ENCODE assay signal across 21 cellular contexts in the genomic region with DNA sequence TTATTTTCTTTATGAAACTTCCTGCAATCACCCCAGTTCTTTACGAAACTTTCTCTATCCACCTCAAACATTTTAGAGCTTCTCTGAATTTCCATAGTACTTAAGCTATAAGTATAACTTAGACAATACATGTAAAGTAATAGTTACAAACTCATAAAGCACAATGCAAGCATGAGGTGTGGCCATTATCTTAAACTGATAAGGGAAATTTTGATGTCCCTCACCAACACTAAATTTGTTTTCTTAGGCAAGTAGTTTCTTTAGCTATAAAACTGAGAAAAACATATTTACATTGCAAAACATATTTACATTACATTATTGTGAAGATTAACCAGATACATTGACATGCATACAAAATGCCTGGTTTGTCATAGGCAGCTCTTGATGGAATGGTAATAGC.
DNase-seq lines count a peak whose midpoint lies in the region; ATAC-seq and TF ChIP-seq lines count a peak whose summit lies in the region.
"Had no signal": no experiment of that assay in that cellular context is flagged by ENCODE, and none has a peak within 500 bp of the region (broad histone marks: within the 10 kb centered on the region; RNA-seq: fewer than 3 reads in every experiment).

No MANE protein-coding gene starts in this region.

- ATAC-seq in left colon (peak; percentile 76), T-helper 17 cell (no peak), GM18502 (IDR thresholded peaks at IDR 0.05; ENCODE audit: poor library complexity, unreplicated experiment) (no peak), HG02610 (IDR thresholded peaks at IDR 0.05; ENCODE audit: unreplicated experiment) (no peak)
- ATAC-seq: CD8-positive, alpha-beta T cell; GM12878; HCT116; HepG2 had no signal

- no peak overlapping the region for H3K27ac Mint-ChIP-seq in T-helper 17 cell
- H3K27ac Mint-ChIP-seq: B cell; CD8-positive, alpha-beta T cell; HFFc6; IgD-negative memory B cell had no signal

- H3K4me1 Mint-ChIP-seq in T-helper 17 cell = no peaks in the 10 kb centered on the region
- H3K4me1 Mint-ChIP-seq: B cell, IgD-negative memory B cell had no signal

- H3K36me3 Mint-ChIP-seq in T-helper 17 cell (ENCODE audit: low read depth) = no peaks in the 10 kb centered on the region
- H3K36me3 Mint-ChIP-seq: CD8-positive, alpha-beta T cell; IgD-negative memory B cell had no signal

- H3K4me1 ChIP-seq in colonic mucosa (no peaks in the 10 kb centered on the region), transverse colon (peaks cover 0 to 6% (median 0%) of the 10 kb centered on the region in 4 donors)

- no peak for TF ChIP-seq CTCF in LNCaP clone FGC (IDR thresholded peaks at IDR 0.05; ENCODE audit: control insufficient read depth, extremely low read depth, insufficient read depth)
- TF ChIP-seq CTCF in colonic mucosa (IDR thresholded peaks at IDR 0.05) = no peak
- no peak for TF ChIP-seq CTCF in transverse colon (IDR thresholded peaks at IDR 0.05)

- H3K27ac ChIP-seq in colonic mucosa (peak overlapping the region; percentile 28), transverse colon (peak overlapping the region in 3 of 4 donors; percentile 14 to 34 (median 15))
- H3K27ac ChIP-seq: BLaER1 treated with 17β-estradiol and CSF1 and Interleukin-3, amounts not matched to agents 10 nM and 100 nM had no signal

- no peaks in the 10 kb centered on the region for H3K36me3 ChIP-seq in colonic mucosa
- no peaks in the 10 kb centered on the region for H3K36me3 ChIP-seq in transverse colon
- H3K36me3 ChIP-seq: BLaER1 treated with 17β-estradiol and CSF1 and Interleukin-3, amounts not matched to agents 10 nM and 100 nM had no signal

- TF ChIP-seq EP300 in transverse colon (IDR thresholded peaks at IDR 0.05; ENCODE audit: low read depth) = no peak

- in situ Hi-C loops in transverse colon (cut with MboI; ENCODE audit: low pct_ligation_motif_present in 1 of 4, low pct_unique_long_range_greater_than_20kb in 1 of 4, low sequenced_read_pairs in 3 of 4) = no loop called here

- intact Hi-C loops in colonic mucosa (cut with DNase I) = no loop called here
- intact Hi-C loops in left colon (cut with DNase I, micrococcal nuclease) = no loop called here
- intact Hi-C loops in transverse colon (cut with DNase I; ENCODE audit: low total_unique reads) = no loop called here

- H3K4me3 ChIP-seq in LNCaP clone FGC (ENCODE audit: low read depth, low read length) (no peak overlapping the region), colonic mucosa (no peak overlapping the region), transverse colon (no peak overlapping the region)
- H3K4me3 ChIP-seq: BLaER1 treated with 17β-estradiol and CSF1 and Interleukin-3, amounts not matched to agents 10 nM and 100 nM; GM12878 had no signal

- 33 to 62% methylated on average over 1 of the region's 1 CpG for WGBS in transverse colon (ENCODE audit: low coverage in 1 of 2), 2 donors

- H3K9me3 ChIP-seq in colonic mucosa (no peaks in the 10 kb centered on the region), transverse colon (no peaks in the 10 kb centered on the region), T-helper 17 cell (ENCODE audit: control insufficient read depth, low read length, poor library complexity, severe bottlenecking) (no peaks in the 10 kb centered on the region)
- H3K9me3 ChIP-seq: BLaER1 treated with 17β-estradiol and CSF1 and Interleukin-3, amounts not matched to agents 10 nM and 100 nM had no signal

- no peak overlapping the region for H3K9ac ChIP-seq in colonic mucosa (ENCODE audit: low read depth in 2 of 2, low read length in 2 of 2)
- H3K9ac ChIP-seq: BLaER1 treated with 17β-estradiol and CSF1 and Interleukin-3, amounts not matched to agents 10 nM and 100 nM had no signal

- H3K4me3 Mint-ChIP-seq in T-helper 17 cell = no peak overlapping the region
- H3K4me3 Mint-ChIP-seq: B cell; CD8-positive, alpha-beta T cell; HFFc6; IgD-negative memory B cell had no signal

- DNase-seq in LNCaP clone FGC (ENCODE audit: low read depth) = peak; percentile 77
- no peak for DNase-seq in colonic mucosa
- no peak for DNase-seq in left colon
- DNase-seq in transverse colon = no peak
- DNase-seq in T-helper 17 cell = no peak
- DNase-seq: CD8-positive, alpha-beta T cell; DMS 273 treated with DMSO at 0.1 percent for 48 hours; DMS53; DND-41; EL; GOT3; H7; HFFc6 had no signal

- no peak for TF ChIP-seq POLR2A in transverse colon (IDR thresholded peaks at IDR 0.05)

- no peaks in the 10 kb centered on the region for H3K27me3 Mint-ChIP-seq in T-helper 17 cell

- H3K27me3 ChIP-seq in colonic mucosa (no peaks in the 10 kb centered on the region), transverse colon (no peaks in the 10 kb centered on the region)
- H3K27me3 ChIP-seq: BLaER1 treated with 17β-estradiol and CSF1 and Interleukin-3, amounts not matched to agents 10 nM and 100 nM had no signal
